ENCODE assay signal across 9 cellular contexts in the genomic region with DNA sequence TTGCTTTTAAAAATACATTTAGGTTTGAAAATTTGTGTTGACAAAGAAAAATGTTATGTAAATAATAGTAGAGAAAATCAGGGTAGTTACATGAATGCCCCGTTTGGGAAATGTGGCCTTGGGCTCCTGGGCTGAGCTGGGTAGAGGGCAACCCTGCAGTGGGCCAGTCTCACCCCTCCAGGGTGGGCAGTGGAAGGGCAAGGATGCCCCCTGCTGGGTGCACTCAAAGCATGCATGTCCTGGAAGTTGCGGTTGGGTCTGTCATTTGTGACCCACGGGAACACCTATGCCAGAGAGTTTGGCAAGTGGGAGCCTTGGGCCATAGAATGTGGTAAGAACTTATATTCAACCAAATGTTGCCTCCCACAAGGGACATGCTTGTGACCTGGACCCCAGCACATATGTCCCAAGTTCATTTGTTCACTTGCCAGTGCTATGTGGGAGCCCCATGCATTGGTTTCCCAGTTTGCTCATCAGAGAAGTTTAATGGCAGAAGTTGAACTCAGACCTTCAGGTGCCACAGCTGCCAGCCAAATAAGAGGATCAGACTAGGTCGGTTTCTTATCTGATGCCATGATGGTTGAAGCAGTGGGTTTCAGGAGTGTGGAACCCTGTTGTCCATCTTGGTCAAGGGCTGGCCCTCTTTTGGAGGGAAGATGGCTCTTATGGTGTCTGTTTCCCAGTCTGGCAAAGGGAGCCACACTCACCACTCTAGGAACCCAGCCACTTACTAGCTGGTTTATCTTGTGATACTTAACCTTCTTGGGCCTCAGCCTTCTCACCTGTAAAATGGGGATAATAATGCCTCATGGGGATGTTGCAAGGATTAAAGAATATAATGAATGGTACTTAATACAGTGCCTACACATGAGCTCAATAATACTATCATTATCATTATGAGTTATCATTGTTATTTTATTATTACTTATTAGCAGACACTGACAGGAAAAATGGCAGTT. TPM values are rescaled to one million over a fixed set of nuclear protein-coding genes. Genes with fewer than 3 reads are reported as not detected.
DNase-seq lines count a peak whose midpoint lies in the region; ATAC-seq and TF ChIP-seq lines count a peak whose summit lies in the region.
"Had no signal": no experiment of that assay in that cellular context is flagged by ENCODE, and none has a peak within 500 bp of the region (broad histone marks: within the 10 kb centered on the region; RNA-seq: fewer than 3 reads in every experiment).

No MANE protein-coding gene starts in this region.

- TF ChIP-seq CTCF in HFF-Myc (IDR thresholded peaks at IDR 0.05; ENCODE audit: low read depth, low read length, missing control alignments) = peak; percentile 79
- peak; percentile 23 to 80 (median 50) for TF ChIP-seq CTCF in body of pancreas (IDR thresholded peaks at IDR 0.05)

- peaks cover 34% of the 10 kb centered on the region for H3K4me1 ChIP-seq in CD4-positive, CD25-positive, alpha-beta regulatory T cell (ENCODE audit: control insufficient read depth, insufficient read depth, low read length, poor library complexity, severe bottlenecking)
- H3K4me1 ChIP-seq in body of pancreas = peaks cover 23% of the 10 kb centered on the region

- ATAC-seq in CD4-positive, CD25-positive, alpha-beta regulatory T cell (ENCODE audit: low read depth in 2 of 2) = no peak
- ATAC-seq in T-helper 17 cell = no peak
- peak; percentile 43 for ATAC-seq in body of pancreas
- peak; percentile 45 for ATAC-seq in stimulated activated effector memory CD8-positive, alpha-beta T cell treated with anti-CD3 and anti-CD28 coated beads, Interleukin-12 subunit alpha, Interleukin-12 subunit beta, amount 100 ng/mL, for 72 hours
- ATAC-seq in HG03108 (IDR thresholded peaks at IDR 0.05; ENCODE audit: unreplicated experiment) = no peak

- no peak overlapping the region for H3K4me3 ChIP-seq in CD4-positive, CD25-positive, alpha-beta regulatory T cell (ENCODE audit: low read depth, low read length)
- no peak overlapping the region for H3K4me3 ChIP-seq in HFF-Myc (replicated peaks; ENCODE audit: low read depth, low read length)
- H3K4me3 ChIP-seq in body of pancreas = no peak overlapping the region
- H3K4me3 ChIP-seq: skin epidermis had no signal

- peak; percentile 41 to 73 (median 56) for DNase-seq in CD4-positive, CD25-positive, alpha-beta regulatory T cell
- DNase-seq in HFF-Myc (ENCODE audit: extremely low read depth, low read depth) (no peak), T-helper 17 cell (peak; percentile 29 to 48 (median 36)), body of pancreas (peak; percentile 45 to 68 (median 55)), left kidney (ENCODE audit: low read depth, low spot score) (peak; percentile 80), DMS79 (lab: John Stamatoyannopoulos, UW) (no peak)
- peak; percentile 53 to 77 for DNase-seq in stimulated activated effector memory CD8-positive, alpha-beta T cell treated with anti-CD3 and anti-CD28 coated beads, Interleukin-12 subunit alpha, Interleukin-12 subunit beta, amount 100 ng/mL, for 72 hours (ENCODE audit: low spot score in 2 of 2)

- peak overlapping the region; percentile 57 to 92 (median 88) for H3K27ac Mint-ChIP-seq in CD4-positive, CD25-positive, alpha-beta regulatory T cell
- H3K27ac Mint-ChIP-seq in T-helper 17 cell = peak overlapping the region; percentile 90
- H3K27ac Mint-ChIP-seq in stimulated activated effector memory CD8-positive, alpha-beta T cell treated with anti-CD3 and anti-CD28 coated beads, Interleukin-12 subunit alpha, Interleukin-12 subunit beta, amount 100 ng/mL, for 72 hours = peak overlapping the region; percentile 96

- intact Hi-C loops in body of pancreas (cut with DNase I) = no loop called here

- H3K36me3 ChIP-seq in CD4-positive, CD25-positive, alpha-beta regulatory T cell (ENCODE audit: control insufficient read depth, insufficient read depth, low read length) = no peaks in the 10 kb centered on the region
- no peaks in the 10 kb centered on the region for H3K36me3 ChIP-seq in body of pancreas (replicated peaks in 1 of 2; ENCODE audit: insufficient read depth in 1 of 2, low read depth in 2 of 2)

- 21 to 34% methylated on average over 3 to 4 of the region's 4 CpGs for WGBS in body of pancreas, 2 donors

- H3K9me3 Mint-ChIP-seq in CD4-positive, CD25-positive, alpha-beta regulatory T cell = no peaks in the 10 kb centered on the region
- no peaks in the 10 kb centered on the region for H3K9me3 Mint-ChIP-seq in stimulated activated effector memory CD8-positive, alpha-beta T cell treated with anti-CD3 and anti-CD28 coated beads, Interleukin-12 subunit alpha, Interleukin-12 subunit beta, amount 100 ng/mL, for 72 hours

- H3K36me3 Mint-ChIP-seq in CD4-positive, CD25-positive, alpha-beta regulatory T cell = no peaks in the 10 kb centered on the region
- H3K36me3 Mint-ChIP-seq in T-helper 17 cell (ENCODE audit: low read depth) = no peaks in the 10 kb centered on the region
- H3K36me3 Mint-ChIP-seq in stimulated activated effector memory CD8-positive, alpha-beta T cell treated with anti-CD3 and anti-CD28 coated beads, Interleukin-12 subunit alpha, Interleukin-12 subunit beta, amount 100 ng/mL, for 72 hours = peaks cover 6% of the 10 kb centered on the region

- H3K27me3 Mint-ChIP-seq in CD4-positive, CD25-positive, alpha-beta regulatory T cell = peaks cover 5% of the 10 kb centered on the region
- H3K27me3 Mint-ChIP-seq in T-helper 17 cell = peaks cover under 1% of the 10 kb centered on the region

- H3K4me1 Mint-ChIP-seq in CD4-positive, CD25-positive, alpha-beta regulatory T cell = peaks cover 9 to 43% (median 26%) of the 10 kb centered on the region in 4 donors
- H3K4me1 Mint-ChIP-seq in T-helper 17 cell = peaks cover 24% of the 10 kb centered on the region
- peaks cover 53% of the 10 kb centered on the region for H3K4me1 Mint-ChIP-seq in stimulated activated effector memory CD8-positive, alpha-beta T cell treated with anti-CD3 and anti-CD28 coated beads, Interleukin-12 subunit alpha, Interleukin-12 subunit beta, amount 100 ng/mL, for 72 hours

- no peaks in the 10 kb centered on the region for H3K9me3 ChIP-seq in CD4-positive, CD25-positive, alpha-beta regulatory T cell (ENCODE audit: control insufficient read depth in 2 of 2, low read length in 2 of 2)
- no peaks in the 10 kb centered on the region for H3K9me3 ChIP-seq in T-helper 17 cell (ENCODE audit: control insufficient read depth, low read length, poor library complexity, severe bottlenecking)
- H3K9me3 ChIP-seq in body of pancreas = no peaks in the 10 kb centered on the region

- peak overlapping the region; percentile 78 to 97 (median 89) for H3K4me3 Mint-ChIP-seq in CD4-positive, CD25-positive, alpha-beta regulatory T cell
- H3K4me3 Mint-ChIP-seq in T-helper 17 cell = peak overlapping the region; percentile 75
- H3K4me3 Mint-ChIP-seq in stimulated activated effector memory CD8-positive, alpha-beta T cell treated with anti-CD3 and anti-CD28 coated beads, Interleukin-12 subunit alpha, Interleukin-12 subunit beta, amount 100 ng/mL, for 72 hours = peak overlapping the region; percentile 92

- no peak for TF ChIP-seq POLR2A in body of pancreas (IDR thresholded peaks at IDR 0.05)

- H3K27me3 ChIP-seq in CD4-positive, CD25-positive, alpha-beta regulatory T cell (ENCODE audit: control insufficient read depth, insufficient read depth, low read length) = peaks cover 3% of the 10 kb centered on the region
- no peaks in the 10 kb centered on the region for H3K27me3 ChIP-seq in body of pancreas

- no peak overlapping the region for H3K27ac ChIP-seq in CD4-positive, CD25-positive, alpha-beta regulatory T cell (ENCODE audit: insufficient read depth, low read length, poor library complexity, severe bottlenecking)
- H3K27ac ChIP-seq in body of pancreas = no peak overlapping the region

RNA-seq across cellular contexts. Expression of a gene that starts 2.5 kb away (rescaled TPM):
- 305 TPM for total RNA-seq in CD4-positive, CD25-positive, alpha-beta regulatory T cell
- 10 to 100 TPM; 17.3 to 24.6 (median 19.8) TPM for polyA plus RNA-seq in CD4-positive, CD25-positive, alpha-beta regulatory T cell
- total RNA-seq in T-helper 17 cell = 100 to 1,000 TPM; 228 to 238 TPM
- total RNA-seq in body of pancreas = 1 to 10 TPM; 3.1 to 4.6 TPM

RNA-seq across cellular contexts. Expression of a gene that starts 13.2 kb away (rescaled TPM):
- 10.0 TPM for total RNA-seq in CD4-positive, CD25-positive, alpha-beta regulatory T cell
- polyA plus RNA-seq in CD4-positive, CD25-positive, alpha-beta regulatory T cell = 1 to 10 TPM in 3 of 4 donors, under 1 TPM in 1; 0.67 to 2.2 (median 1.7) TPM
- total RNA-seq in T-helper 17 cell (10 to 100 TPM in 1 of 2 donors, 1 to 10 TPM in 1; 9.2 to 48.3 TPM), body of pancreas (10 to 100 TPM in 1 of 2 donors, 1 to 10 TPM in 1; 8.8 to 22.4 TPM)

RNA-seq across cellular contexts. Expression of a gene that starts 27.4 kb away (rescaled TPM):
- total RNA-seq in CD4-positive, CD25-positive, alpha-beta regulatory T cell = 0.35 TPM
- polyA plus RNA-seq in CD4-positive, CD25-positive, alpha-beta regulatory T cell = not detected
- total RNA-seq in T-helper 17 cell (under 1 TPM in 1 of 2 donors, not detected in 1; 0.42 TPM), body of pancreas (not detected)

RNA-seq across cellular contexts. Expression of a gene that starts 30.5 kb away (rescaled TPM):
- 3.7 TPM for total RNA-seq in CD4-positive, CD25-positive, alpha-beta regulatory T cell
- polyA plus RNA-seq in CD4-positive, CD25-positive, alpha-beta regulatory T cell = under 1 TPM in 1 of 4 donors, not detected in 3; 0.10 TPM
- total RNA-seq in T-helper 17 cell = 1 to 10 TPM; 4.1 to 5.3 TPM
- 10 to 100 TPM; 17.1 to 26.4 TPM for total RNA-seq in body of pancreas

RNA-seq across cellular contexts. Expression of a gene that starts 40.6 kb away (rescaled TPM):
- total RNA-seq in CD4-positive, CD25-positive, alpha-beta regulatory T cell = not detected
- not detected for polyA plus RNA-seq in CD4-positive, CD25-positive, alpha-beta regulatory T cell
- total RNA-seq in T-helper 17 cell (not detected), body of pancreas (not detected)

Comparison
In these comparisons a context has a peak if more than half of its experiments do, and no peak if none do; other contexts are left out.
1. ATAC-seq: peak in body of pancreas (single experiment) and stimulated activated effector memory CD8-positive, alpha-beta T cell treated with anti-CD3 and anti-CD28 coated beads, Interleukin-12 subunit alpha, Interleukin-12 subunit beta, amount 100 ng/mL, for 72 hours (single experiment); none in CD4-positive, CD25-positive, alpha-beta regulatory T cell (0 of 2), T-helper 17 cell (single experiment) and HG03108 (single experiment).
2. DNase-seq: peak in CD4-positive, CD25-positive, alpha-beta regulatory T cell (3 of 3), T-helper 17 cell (3 of 3), body of pancreas (4 of 4), left kidney (single experiment) and stimulated activated effector memory CD8-positive, alpha-beta T cell treated with anti-CD3 and anti-CD28 coated beads, Interleukin-12 subunit alpha, Interleukin-12 subunit beta, amount 100 ng/mL, for 72 hours (2 of 2); none in HFF-Myc (single experiment) and DMS79 (single experiment).
3. RNA of a gene that starts 2.5 kb away (total RNA-seq): 305 TPM in CD4-positive, CD25-positive, alpha-beta regulatory T cell (single experiment) and 228 to 238 TPM in T-helper 17 cell; 3.1 to 4.6 TPM in body of pancreas; every median in the first group is over 10 times any median in the second.
4. Peak in every context shown above with its lines, with median percentiles within 50 percentile points of each other: H3K27ac Mint-ChIP-seq and H3K4me3 Mint-ChIP-seq.